11 cellular contexts compared by ENCODE assay signal in genomic region chr9:117705386-117705785, GRCh38. TPM values are rescaled to one million over a fixed set of nuclear protein-coding genes. Genes with fewer than 3 reads are reported as not detected.
DNase-seq lines count a peak whose midpoint lies in the region; ATAC-seq, FAIRE-seq and TF ChIP-seq lines count a peak whose summit lies in the region.
"Had no signal": no experiment of that assay in that cellular context is flagged by ENCODE, and none has a peak within 500 bp of the region (broad histone marks: within the 10 kb centered on the region; RNA-seq: fewer than 3 reads in every experiment).

No MANE protein-coding gene starts in this region.

- POLR2A ChIA-PET in endothelial cell of umbilical vein (lab: Charles Lee): interaction anchor here (2.9 kb wide), 1 partner anchor 27 kb away, joined by 10 read pairs; no protein-coding TSS in a partner anchor
- POLR2A ChIA-PET in activated CD8-positive, alpha-beta T cell treated with anti-CD3 and anti-CD28 coated beads, Interleukin-2, amount 10 ng/mL, durations not matched to agents 7 days and 5 days (lab: Charles Lee): no interaction called here

- H3K4me1 Mint-ChIP-seq in osteocyte (ENCODE audit: unreplicated experiment): peaks cover 53% of the 10 kb centered on the region
- H3K4me1 Mint-ChIP-seq in activated CD8-positive, alpha-beta T cell treated with anti-CD3 and anti-CD28 coated beads, Interleukin-2, amount 10 ng/mL, durations not matched to agents 7 days and 5 days (ENCODE audit: low read depth): peaks cover 3% of the 10 kb centered on the region

- no peak for FAIRE-seq in endothelial cell of umbilical vein (lab: Jason Lieb, UNC)
- FAIRE-seq: small intestine had no signal

- peak overlapping the region; percentile 86 for H3K9ac ChIP-seq in endothelial cell of umbilical vein (replicated peaks; ENCODE audit: extremely low read depth, insufficient read depth, low read length)

- H3K4me3 Mint-ChIP-seq in osteocyte (ENCODE audit: unreplicated experiment): peak overlapping the region; percentile 81
- no peak overlapping the region for H3K4me3 Mint-ChIP-seq in activated CD8-positive, alpha-beta T cell treated with anti-CD3 and anti-CD28 coated beads, Interleukin-2, amount 10 ng/mL, durations not matched to agents 7 days and 5 days

- H3K27ac Mint-ChIP-seq in osteocyte (ENCODE audit: unreplicated experiment): peak overlapping the region; percentile 86
- no peak overlapping the region for H3K27ac Mint-ChIP-seq in activated CD8-positive, alpha-beta T cell treated with anti-CD3 and anti-CD28 coated beads, Interleukin-2, amount 10 ng/mL, durations not matched to agents 7 days and 5 days

- H3K27me3 Mint-ChIP-seq in osteocyte (ENCODE audit: unreplicated experiment): no peaks in the 10 kb centered on the region
- peaks cover 15% of the 10 kb centered on the region for H3K27me3 Mint-ChIP-seq in activated CD8-positive, alpha-beta T cell treated with anti-CD3 and anti-CD28 coated beads, Interleukin-2, amount 10 ng/mL, durations not matched to agents 7 days and 5 days (ENCODE audit: low read depth)

- H3K4me2 ChIP-seq in endothelial cell of umbilical vein (ENCODE audit: insufficient read depth, low read length): peak overlapping the region; percentile 99

- dilution Hi-C loops in endothelial cell of umbilical vein (cut with MboI; ENCODE audit: extremely low pct_ligation_motif_present, low sequenced_read_pairs): no loop called here

- H3K4me3 ChIP-seq in right cardiac atrium (ENCODE audit: low read length) (peak overlapping the region; percentile 68), endothelial cell of umbilical vein (replicated peaks in 1 of 3; ENCODE audit: insufficient read depth in 1 of 3, low read depth in 1 of 3, low read length in 3 of 3) (peak overlapping the region; percentile 52 to 99 (median 63))

- no peak for TF ChIP-seq CTCF in endothelial cell of umbilical vein (IDR thresholded peaks at IDR 0.05; ENCODE audit: extremely low read depth in 1 of 2, insufficient read depth in 1 of 2, low read depth in 1 of 2, low read length in 2 of 2)
- no peak for TF ChIP-seq CTCF in osteocyte (IDR thresholded peaks at IDR 0.05)

- intact Hi-C loops in right cardiac atrium (cut with DNase I): no loop called here
- intact Hi-C loops in Right ventricle myocardium inferior (cut with DNase I): loop anchor here (2.0 to 5.0 kb wide), 2 partner anchors 17 to 42 kb away; no protein-coding TSS in a partner anchor
- intact Hi-C loops in endothelial cell of umbilical vein (cut with micrococcal nuclease): loop anchor here (2.0 to 5.0 kb wide), 2 partner anchors 77 to 822 kb away; no protein-coding TSS in a partner anchor

- H3K4me1 ChIP-seq in right cardiac atrium (ENCODE audit: control insufficient read depth, insufficient read depth, low read length) (no peaks in the 10 kb centered on the region), endothelial cell of umbilical vein (ENCODE audit: control insufficient read depth, extremely low read depth, insufficient read depth, low read length) (peaks cover 35% of the 10 kb centered on the region)

- no peak for DNase-seq in right cardiac atrium
- DNase-seq in Right ventricle myocardium inferior (ENCODE audit: missing footprints): no peak
- DNase-seq in endothelial cell of umbilical vein (ENCODE audit: low read depth, low spot score): peak; percentile 59
- DNase-seq in osteocyte (ENCODE audit: extremely low spot score, unreplicated experiment): no peak
- DNase-seq in activated naive CD4-positive, alpha-beta T cell treated with anti-CD3 and anti-CD28 coated beads, Interleukin-2, amount 50 U/mL, for 16 hours: no peak
- DNase-seq in activated CD8-positive, alpha-beta T cell treated with anti-CD3 and anti-CD28 coated beads, Interleukin-2, amount 10 ng/mL, durations not matched to agents 7 days and 5 days: no peak
- no peak for DNase-seq in activated CD4-positive, alpha-beta T cell treated with anti-CD3 and anti-CD28 coated beads for 48 hours
- no peak for DNase-seq in mesenteric fat pad (ENCODE audit: low spot score)
- DNase-seq: SHP77, small intestine had no signal

- H3K9me3 Mint-ChIP-seq in osteocyte (ENCODE audit: unreplicated experiment): no peaks in the 10 kb centered on the region
- no peaks in the 10 kb centered on the region for H3K9me3 Mint-ChIP-seq in activated CD8-positive, alpha-beta T cell treated with anti-CD3 and anti-CD28 coated beads, Interleukin-2, amount 10 ng/mL, durations not matched to agents 7 days and 5 days (ENCODE audit: insufficient read depth)

- H3K27ac ChIP-seq in right cardiac atrium (ENCODE audit: low read length) (peak overlapping the region; percentile 29), endothelial cell of umbilical vein (ENCODE audit: insufficient read depth, low read depth, low read length) (peak overlapping the region; percentile 81)

- CTCF ChIA-PET in endothelial cell of umbilical vein (lab: Charles Lee): interaction anchor here (1.2 to 2.6 kb wide), 2 partner anchors 23 to 27 kb away, joined by 3 to 27 read pairs; no protein-coding TSS in a partner anchor
- CTCF ChIA-PET in activated CD8-positive, alpha-beta T cell treated with anti-CD3 and anti-CD28 coated beads, Interleukin-2, amount 10 ng/mL, durations not matched to agents 7 days and 5 days (lab: Charles Lee): no interaction called here

- peaks cover 5 to 13% of the 10 kb centered on the region in 2 experiments for H3K36me3 ChIP-seq in endothelial cell of umbilical vein (ENCODE audit: control insufficient read depth in 2 of 2, extremely low read depth in 1 of 2, insufficient read depth in 2 of 2, low read length in 2 of 2)

- BruUV-seq in endothelial cell of umbilical vein (replicated peaks; lab: Mats Ljungman, UMichigan): no TSS peak

- TF ChIP-seq POLR2A in endothelial cell of umbilical vein (IDR thresholded peaks at IDR 0.05; ENCODE audit: low read depth, low read length): no peak

- H2AFZ ChIP-seq in endothelial cell of umbilical vein (ENCODE audit: low read depth, low read length): no peak overlapping the region

- WGBS in right cardiac atrium: 49% methylated on average over 2 of the region's 2 CpGs

- peaks cover 11% of the 10 kb centered on the region for H3K36me3 Mint-ChIP-seq in osteocyte (ENCODE audit: unreplicated experiment)
- no peaks in the 10 kb centered on the region for H3K36me3 Mint-ChIP-seq in activated CD8-positive, alpha-beta T cell treated with anti-CD3 and anti-CD28 coated beads, Interleukin-2, amount 10 ng/mL, durations not matched to agents 7 days and 5 days (ENCODE audit: low read depth)

- no peaks in the 10 kb centered on the region for H3K9me1 ChIP-seq in endothelial cell of umbilical vein (replicated peaks; ENCODE audit: control insufficient read depth, extremely low read depth, insufficient read depth, low read length)

- no peaks in the 10 kb centered on the region for H4K20me1 ChIP-seq in endothelial cell of umbilical vein (replicated peaks; ENCODE audit: control insufficient read depth, extremely low read depth, insufficient read depth, low read length)

- H3K9me3 ChIP-seq in right cardiac atrium (ENCODE audit: control insufficient read depth, low read length): no peaks in the 10 kb centered on the region
- H3K9me3 ChIP-seq in endothelial cell of umbilical vein (replicated peaks; ENCODE audit: control insufficient read depth, insufficient read depth, low read length): no peaks in the 10 kb centered on the region

- ATAC-seq in right cardiac atrium: no peak
- ATAC-seq in Right ventricle myocardium inferior: no peak
- no peak for ATAC-seq in activated CD8-positive, alpha-beta T cell treated with anti-CD3 and anti-CD28 coated beads, Interleukin-2, amount 10 ng/mL, durations not matched to agents 7 days and 5 days

- H3K27me3 ChIP-seq in right cardiac atrium (ENCODE audit: control insufficient read depth, insufficient read depth) (no peaks in the 10 kb centered on the region), endothelial cell of umbilical vein (ENCODE audit: control insufficient read depth in 2 of 2, insufficient read depth in 2 of 2, low read length in 2 of 2) (no peaks in the 10 kb centered on the region)

- peaks cover 53% of the 10 kb centered on the region for H3K79me2 ChIP-seq in endothelial cell of umbilical vein (ENCODE audit: control insufficient read depth, insufficient read depth, low read length)

TF ChIP-seq in endothelial cell of umbilical vein, 7 proteins besides CTCF, POLR2A, EP300 and RAD21:
- TF ChIP-seq MYC (IDR thresholded peaks at IDR 0.05; ENCODE audit: low read depth, low read length): no peak
- no peak for TF ChIP-seq FOS (IDR thresholded peaks at IDR 0.05; ENCODE audit: borderline replicate concordance, insufficient read depth, low read length)
- no peak for TF ChIP-seq EZH2 (IDR thresholded peaks at IDR 0.05; ENCODE audit: borderline replicate concordance, low read depth, low read length, severe bottlenecking)
- no peak for TF ChIP-seq GATA2 (IDR thresholded peaks at IDR 0.05; ENCODE audit: insufficient read depth, insufficient read length, low read depth, low read length)
- no peak for TF ChIP-seq POLR2AphosphoS5 (IDR thresholded peaks at IDR 0.05; ENCODE audit: insufficient read depth, low read depth, low read length)
- TF ChIP-seq MAX (IDR thresholded peaks at IDR 0.05; ENCODE audit: insufficient read depth, insufficient read length): no peak
- no peak for TF ChIP-seq JUN (IDR thresholded peaks at IDR 0.05; ENCODE audit: borderline replicate concordance, insufficient read depth, insufficient read length, low read depth)

RNA-seq across cellular contexts. Expression of gene TLR4, which starts 1.2 kb away (rescaled TPM):
- total RNA-seq in right cardiac atrium (10 to 100 TPM; 16.3 to 20.5 (median 18.2) TPM), Right ventricle myocardium inferior (16.8 TPM), endothelial cell of umbilical vein (38.6 and 41.7 TPM in 2 replicates), osteocyte (28.9 and 30.5 TPM in 2 replicates), mesenteric fat pad (62.8 TPM)
- polyA plus RNA-seq in right cardiac atrium (3.8 TPM), endothelial cell of umbilical vein (12.2 and 18.2 TPM in 2 replicates)
- 16.1 and 19.1 TPM in 2 replicates for polyA plus RNA-seq in endothelial cell of umbilical vein (2011; cell fraction: cytosol; rRNA removed)
- 30.1 and 34.2 TPM in 2 replicates for polyA plus RNA-seq in endothelial cell of umbilical vein (2011; cell fraction: nucleus; rRNA removed)
- 54.5 and 73.1 TPM in 2 replicates for polyA plus RNA-seq in endothelial cell of umbilical vein (2012)
- polyA minus RNA-seq in endothelial cell of umbilical vein: 68.9 and 82.9 TPM in 2 replicates
- polyA minus RNA-seq in endothelial cell of umbilical vein (2011; cell fraction: cytosol; rRNA and poly(A)+ RNA removed): 1.9 TPM
- polyA minus RNA-seq in endothelial cell of umbilical vein (2011; cell fraction: nucleus; rRNA and poly(A)+ RNA removed): 150 and 185 TPM in 2 replicates
- total RNA-seq in activated CD8-positive, alpha-beta T cell treated with anti-CD3 and anti-CD28 coated beads, Interleukin-2, amount 10 ng/mL, durations not matched to agents 7 days and 5 days: under 1 TPM; 0.08 to 0.16 TPM
- polyA plus RNA-seq: AG04450 had no signal

Comparison
In these comparisons a context has a peak if more than half of its experiments do, and no peak if none do; other contexts are left out.
1. intact Hi-C loops: an anchor here in Right ventricle myocardium inferior (2.0 to 5.0 kb wide) and endothelial cell of umbilical vein (2.0 to 5.0 kb wide); none called in right cardiac atrium.
2. RNA of gene TLR4, which starts 1.2 kb away (total RNA-seq): 62.8 TPM in mesenteric fat pad (single experiment), 38.6 to 41.7 TPM in endothelial cell of umbilical vein, 28.9 to 30.5 TPM in osteocyte, 16.3 to 20.5 TPM in right cardiac atrium and 16.8 TPM in Right ventricle myocardium inferior (single experiment); 0.08 to 0.16 TPM in activated CD8-positive, alpha-beta T cell treated with anti-CD3 and anti-CD28 coated beads, Interleukin-2, amount 10 ng/mL, durations not matched to agents 7 days and 5 days; every median in the first group is over 10 times any median in the second.